8 cellular contexts compared by ENCODE assay signal in genomic region chr7:139482662-139483466, GRCh38. TPM values are rescaled to one million over a fixed set of nuclear protein-coding genes. Genes with fewer than 3 reads are reported as not detected.
DNase-seq lines count a peak whose midpoint lies in the region; ATAC-seq and TF ChIP-seq lines count a peak whose summit lies in the region.

No MANE protein-coding gene starts in this region.

- H3K4me1 ChIP-seq in ES-I3 (ENCODE audit: insufficient read depth, low read length): no peaks in the 10 kb centered on the region
- H3K4me1 ChIP-seq in HAP-1: peaks cover 17% of the 10 kb centered on the region
- H3K4me1 ChIP-seq in neutrophil (ENCODE audit: control insufficient read depth in 1 of 2, insufficient read depth in 1 of 2, low read depth in 1 of 2, low read length in 1 of 2): peaks cover 9 to 16% of the 10 kb centered on the region in 2 experiments

- H3K9me3 ChIP-seq in ES-I3 (ENCODE audit: control insufficient read depth, insufficient read depth, low read length) (no peaks in the 10 kb centered on the region), HAP-1 (no peaks in the 10 kb centered on the region), neutrophil (no peaks in the 10 kb centered on the region)

- peak in 1 of 2 experiments; percentile 43 for DNase-seq in HAP-1 (ENCODE audit: low spot score in 2 of 2)
- no peak for DNase-seq in ACHN
- no peak for DNase-seq in amniotic stem cell (lab: John Stamatoyannopoulos, UW)
- DNase-seq in DMS114 treated with DMSO at 0.1 percent for 48 hours (lab: John Stamatoyannopoulos, UW; ENCODE audit: unreplicated experiment): no peak

- in situ Hi-C loops in HAP-1 (cut with MboI; ENCODE audit: low sequenced_read_pairs): no loop called here
- in situ Hi-C loops in ACHN (cut with HindIII; ENCODE audit: low pct_ligation_motif_present, low pct_unique_long_range_greater_than_20kb, low sequenced_read_pairs): loop anchor here (25.0 kb wide), 1 partner anchor 529 kb away; no protein-coding TSS in a partner anchor

- no peak overlapping the region for H3K27ac ChIP-seq in neutrophil

- peak overlapping the region; percentile 69 for H3K9ac ChIP-seq in ES-I3 (ENCODE audit: low read depth, low read length)

- no peaks in the 10 kb centered on the region for H3K36me3 ChIP-seq in ES-I3 (ENCODE audit: insufficient read depth, low read length)
- peaks cover 8% of the 10 kb centered on the region; the same call in 1 of the 2 replicates for H3K36me3 ChIP-seq in HAP-1 (replicated peaks)
- no peaks in the 10 kb centered on the region for H3K36me3 ChIP-seq in neutrophil

- H3K4me3 ChIP-seq in HAP-1 (peak overlapping the region; percentile 47), neutrophil (ENCODE audit: low read depth in 1 of 2, low read length in 1 of 2) (peak overlapping the region; percentile 5 to 57)

- no peaks in the 10 kb centered on the region; the same call in 1 of the 2 replicates for H3K27me3 ChIP-seq in HAP-1 (ENCODE audit: low read depth)
- peaks cover 78% of the 10 kb centered on the region for H3K27me3 ChIP-seq in neutrophil

- TF ChIP-seq CTCF in neutrophil (IDR thresholded peaks at IDR 0.05): no peak

- ATAC-seq in SK-N-SH treated with all-trans-retinoic acid at 6 μM for 48 hours (peak; percentile 66), esophagus mucosa (peak; percentile 61)

TF ChIP-seq in SK-N-SH treated with all-trans-retinoic acid at 6 μM for 48 hours, 23 proteins besides CTCF, POLR2A, EP300 and RAD21:
- TF ChIP-seq BACH2 (CRISPR knock-in tag; IDR thresholded peaks at IDR 0.05; ENCODE audit: borderline replicate concordance): no peak
- no peak for TF ChIP-seq TCF4 (CRISPR knock-in tag; IDR thresholded peaks at IDR 0.05; ENCODE audit: borderline replicate concordance)
- TF ChIP-seq GLIS3 (CRISPR knock-in tag; IDR thresholded peaks at IDR 0.05): no peak
- no peak for TF ChIP-seq PPARA (CRISPR knock-in tag; IDR thresholded peaks at IDR 0.05; ENCODE audit: borderline replicate concordance)

RNA-seq across cellular contexts. Expression of gene KLRG2, which starts 0.6 kb away (rescaled TPM):
- total RNA-seq in esophagus mucosa: 7.9 TPM

RNA-seq across cellular contexts. Expression of gene CLEC2L, which starts 40.6 kb away (rescaled TPM):
- not detected for total RNA-seq in esophagus mucosa
